In genomic region chr2:216351172-216351925, GRCh38 we compare ENCODE assay signal across 22 cellular contexts. TPM values are rescaled to one million over a fixed set of nuclear protein-coding genes. Genes with fewer than 3 reads are reported as not detected.
DNase-seq lines count a peak whose midpoint lies in the region; ATAC-seq and TF ChIP-seq lines count a peak whose summit lies in the region.
"Had no signal": no experiment of that assay in that cellular context is flagged by ENCODE, and none has a peak within 500 bp of the region (broad histone marks: within the 10 kb centered on the region; RNA-seq: fewer than 3 reads in every experiment).

No MANE protein-coding gene starts in this region.

- no peak for DNase-seq in activated naive CD8-positive, alpha-beta T cell treated with anti-CD3 and anti-CD28 coated beads, Interleukin-2, amount 50 U/mL, for 24 hours
- DNase-seq in activated naive CD8-positive, alpha-beta T cell treated with anti-CD3 and anti-CD28 coated beads, Interleukin-2, amount 10 ng/mL, durations not matched to agents 7 days and 5 days: no peak
- DNase-seq in glutamatergic neuron: no peak
- no peak for DNase-seq in stimulated activated effector memory CD8-positive, alpha-beta T cell treated with anti-CD3 and anti-CD28 coated beads, Interleukin-12 subunit alpha, Interleukin-12 subunit beta, amount 100 ng/mL, for 72 hours (ENCODE audit: low spot score in 2 of 2)
- no peak for DNase-seq in H4 (ENCODE audit: low spot score)
- no peak for DNase-seq in GDM1 (lab: John Stamatoyannopoulos, UW)
- DNase-seq: activated effector memory CD4-positive, alpha-beta T cell treated with Interleukin-2 at 50 U/mL for 16 hours; anterior cingulate cortex; dorsolateral prefrontal cortex; mucosa of descending colon; NCI-H187; NCI-H2227 treated with DMSO at 0.1 percent for 48 hours; NCI-H774; Right ventricle myocardium superior; stimulated activated naive CD4-positive, alpha-beta T cell; testis had no signal

- H3K36me3 Mint-ChIP-seq in activated naive CD8-positive, alpha-beta T cell: peaks cover 2% of the 10 kb centered on the region
- H3K36me3 Mint-ChIP-seq in activated naive CD8-positive, alpha-beta T cell treated with anti-CD3 and anti-CD28 coated beads, Interleukin-2, amount 50 U/mL, for 24 hours (ENCODE audit: low read depth): no peaks in the 10 kb centered on the region
- H3K36me3 Mint-ChIP-seq in activated naive CD8-positive, alpha-beta T cell treated with anti-CD3 and anti-CD28 coated beads, Interleukin-2, amount 10 ng/mL, durations not matched to agents 7 days and 5 days: peaks cover 3% of the 10 kb centered on the region
- no peaks in the 10 kb centered on the region for H3K36me3 Mint-ChIP-seq in glutamatergic neuron (ENCODE audit: unreplicated experiment)
- peaks cover 8% of the 10 kb centered on the region for H3K36me3 Mint-ChIP-seq in stimulated activated effector memory CD8-positive, alpha-beta T cell treated with anti-CD3 and anti-CD28 coated beads, Interleukin-12 subunit alpha, Interleukin-12 subunit beta, amount 100 ng/mL, for 72 hours
- H3K36me3 Mint-ChIP-seq: CD14-positive monocyte had no signal

- peak overlapping the region; percentile 66 for H3K4me3 Mint-ChIP-seq in activated naive CD8-positive, alpha-beta T cell
- no peak overlapping the region for H3K4me3 Mint-ChIP-seq in activated naive CD8-positive, alpha-beta T cell treated with anti-CD3 and anti-CD28 coated beads, Interleukin-2, amount 50 U/mL, for 24 hours
- no peak overlapping the region for H3K4me3 Mint-ChIP-seq in activated naive CD8-positive, alpha-beta T cell treated with anti-CD3 and anti-CD28 coated beads, Interleukin-2, amount 10 ng/mL, durations not matched to agents 7 days and 5 days
- H3K4me3 Mint-ChIP-seq in glutamatergic neuron (ENCODE audit: unreplicated experiment): no peak overlapping the region
- H3K4me3 Mint-ChIP-seq in stimulated activated effector memory CD8-positive, alpha-beta T cell treated with anti-CD3 and anti-CD28 coated beads, Interleukin-12 subunit alpha, Interleukin-12 subunit beta, amount 100 ng/mL, for 72 hours: no peak overlapping the region
- H3K4me3 Mint-ChIP-seq: CD14-positive monocyte had no signal

- peaks cover 84% of the 10 kb centered on the region for H3K4me1 Mint-ChIP-seq in activated naive CD8-positive, alpha-beta T cell (ENCODE audit: low read depth)
- peaks cover 80% of the 10 kb centered on the region for H3K4me1 Mint-ChIP-seq in activated naive CD8-positive, alpha-beta T cell treated with anti-CD3 and anti-CD28 coated beads, Interleukin-2, amount 50 U/mL, for 24 hours
- H3K4me1 Mint-ChIP-seq in activated naive CD8-positive, alpha-beta T cell treated with anti-CD3 and anti-CD28 coated beads, Interleukin-2, amount 10 ng/mL, durations not matched to agents 7 days and 5 days: peaks cover 62% of the 10 kb centered on the region
- H3K4me1 Mint-ChIP-seq in glutamatergic neuron (ENCODE audit: low read depth, unreplicated experiment): peaks cover 23% of the 10 kb centered on the region
- H3K4me1 Mint-ChIP-seq in stimulated activated effector memory CD8-positive, alpha-beta T cell treated with anti-CD3 and anti-CD28 coated beads, Interleukin-12 subunit alpha, Interleukin-12 subunit beta, amount 100 ng/mL, for 72 hours: peaks cover 77% of the 10 kb centered on the region
- H3K4me1 Mint-ChIP-seq: CD14-positive monocyte had no signal

- POLR2A ChIA-PET in activated naive CD8-positive, alpha-beta T cell treated with anti-CD3 and anti-CD28 coated beads, Interleukin-2, amount 10 ng/mL, durations not matched to agents 7 days and 5 days (lab: Charles Lee): no interaction called here

- H3K27me3 Mint-ChIP-seq in activated naive CD8-positive, alpha-beta T cell: no peaks in the 10 kb centered on the region
- H3K27me3 Mint-ChIP-seq in activated naive CD8-positive, alpha-beta T cell treated with anti-CD3 and anti-CD28 coated beads, Interleukin-2, amount 50 U/mL, for 24 hours: no peaks in the 10 kb centered on the region
- no peaks in the 10 kb centered on the region for H3K27me3 Mint-ChIP-seq in activated naive CD8-positive, alpha-beta T cell treated with anti-CD3 and anti-CD28 coated beads, Interleukin-2, amount 10 ng/mL, durations not matched to agents 7 days and 5 days
- peaks cover 7% of the 10 kb centered on the region for H3K27me3 Mint-ChIP-seq in glutamatergic neuron (ENCODE audit: unreplicated experiment)

- no peak for TF ChIP-seq CTCF in glutamatergic neuron (IDR thresholded peaks at IDR 0.05; ENCODE audit: partially characterized antibody, unreplicated experiment)

- no peaks in the 10 kb centered on the region for H3K9me3 Mint-ChIP-seq in activated naive CD8-positive, alpha-beta T cell (ENCODE audit: low read depth)
- H3K9me3 Mint-ChIP-seq in activated naive CD8-positive, alpha-beta T cell treated with anti-CD3 and anti-CD28 coated beads, Interleukin-2, amount 50 U/mL, for 24 hours: no peaks in the 10 kb centered on the region
- no peaks in the 10 kb centered on the region for H3K9me3 Mint-ChIP-seq in activated naive CD8-positive, alpha-beta T cell treated with anti-CD3 and anti-CD28 coated beads, Interleukin-2, amount 10 ng/mL, durations not matched to agents 7 days and 5 days
- peaks cover 3% of the 10 kb centered on the region for H3K9me3 Mint-ChIP-seq in glutamatergic neuron (ENCODE audit: unreplicated experiment)
- no peaks in the 10 kb centered on the region for H3K9me3 Mint-ChIP-seq in stimulated activated effector memory CD8-positive, alpha-beta T cell treated with anti-CD3 and anti-CD28 coated beads, Interleukin-12 subunit alpha, Interleukin-12 subunit beta, amount 100 ng/mL, for 72 hours
- H3K9me3 Mint-ChIP-seq: CD14-positive monocyte had no signal

- H3K27ac Mint-ChIP-seq in activated naive CD8-positive, alpha-beta T cell: peak overlapping the region; percentile 93
- H3K27ac Mint-ChIP-seq in activated naive CD8-positive, alpha-beta T cell treated with anti-CD3 and anti-CD28 coated beads, Interleukin-2, amount 50 U/mL, for 24 hours: no peak overlapping the region
- peak overlapping the region; percentile 98 for H3K27ac Mint-ChIP-seq in activated naive CD8-positive, alpha-beta T cell treated with anti-CD3 and anti-CD28 coated beads, Interleukin-2, amount 10 ng/mL, durations not matched to agents 7 days and 5 days
- H3K27ac Mint-ChIP-seq in glutamatergic neuron (ENCODE audit: unreplicated experiment): peak overlapping the region; percentile 52
- H3K27ac Mint-ChIP-seq in stimulated activated effector memory CD8-positive, alpha-beta T cell treated with anti-CD3 and anti-CD28 coated beads, Interleukin-12 subunit alpha, Interleukin-12 subunit beta, amount 100 ng/mL, for 72 hours: peak overlapping the region; percentile 86
- H3K27ac Mint-ChIP-seq: CD14-positive monocyte had no signal

- ATAC-seq in activated naive CD8-positive, alpha-beta T cell treated with anti-CD3 and anti-CD28 coated beads, Interleukin-2, amount 50 U/mL, for 24 hours: no peak
- no peak for ATAC-seq in activated naive CD8-positive, alpha-beta T cell treated with anti-CD3 and anti-CD28 coated beads, Interleukin-2, amount 10 ng/mL, durations not matched to agents 7 days and 5 days (ENCODE audit: low read depth)
- no peak for ATAC-seq in stimulated activated effector memory CD8-positive, alpha-beta T cell treated with anti-CD3 and anti-CD28 coated beads, Interleukin-12 subunit alpha, Interleukin-12 subunit beta, amount 100 ng/mL, for 72 hours
- no peak for ATAC-seq in GM21825 (IDR thresholded peaks at IDR 0.05; ENCODE audit: unreplicated experiment)

RNA-seq across cellular contexts. Expression of gene MARCHF4, which starts 20.9 kb away (rescaled TPM):
- not detected for total RNA-seq in activated naive CD8-positive, alpha-beta T cell treated with anti-CD3 and anti-CD28 coated beads, Interleukin-2, amount 10 ng/mL, durations not matched to agents 7 days and 5 days
- 26.1 TPM for total RNA-seq in glutamatergic neuron (ENCODE audit: unreplicated experiment)
- 0.15 and 0.29 TPM in 2 replicates for total RNA-seq in H4 (2014; rRNA removed; shearing (Covaris generic))
- total RNA-seq: HT-29, liver, Right ventricle myocardium superior, vagina had no signal

Comparison
In these comparisons a context has a peak if more than half of its experiments do, and no peak if none do; other contexts are left out.
1. RNA of gene MARCHF4, which starts 20.9 kb away (total RNA-seq): 26.1 TPM in glutamatergic neuron (single experiment); 0.15 to 0.29 TPM in H4 and not detected in activated naive CD8-positive, alpha-beta T cell treated with anti-CD3 and anti-CD28 coated beads, Interleukin-2, amount 10 ng/mL, durations not matched to agents 7 days and 5 days; every median in the first group is over 10 times any median in the second.